32 cellular contexts compared by ENCODE assay signal in the genomic region with DNA sequence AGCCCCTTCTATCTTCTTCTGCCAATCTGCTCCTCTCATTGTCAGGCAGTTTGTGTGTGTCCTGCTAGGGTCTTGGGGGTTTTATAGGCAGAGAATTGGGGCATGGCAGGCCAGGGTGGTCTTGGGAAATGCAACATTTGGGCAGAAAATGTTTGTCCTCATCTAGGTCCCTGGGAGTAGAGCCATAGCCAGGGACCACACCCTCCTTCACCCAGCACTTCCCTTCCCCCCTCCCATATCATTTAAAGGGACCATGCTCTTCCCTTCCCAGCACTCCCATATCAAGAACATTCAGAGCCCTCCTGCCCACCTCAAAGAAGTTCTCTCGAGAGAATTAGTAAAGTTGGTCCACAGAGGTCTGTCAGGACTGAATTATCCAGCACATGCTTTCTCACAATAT. TPM values are rescaled to one million over a fixed set of nuclear protein-coding genes. Genes with fewer than 3 reads are reported as not detected.
"Had no signal": no experiment of that assay in that cellular context is flagged by ENCODE, and none has a peak within 500 bp of the region (broad histone marks: within the 10 kb centered on the region; RNA-seq: fewer than 3 reads in every experiment).

No MANE protein-coding gene starts in this region.

- H3K4me2 ChIP-seq: PC-9 had no signal

- H3K27ac ChIP-seq: ascending aorta, body of pancreas, breast epithelium, PC-9, RWPE1, SJCRH30, SK-N-MC had no signal

- FAIRE-seq: RCC 7860, TTC549 had no signal

- DNase-seq: activated CD4-positive, alpha-beta T cell treated with anti-CD3 and anti-CD28 coated beads, Interleukin-2, amount 10 ng/mL, durations not matched to agents 24 days and 14 days; activated CD4-positive, alpha-beta T cell treated with anti-CD3 and anti-CD28 coated beads, Interleukin-2, amount 50 U/mL, for 4 hours; activated CD8-positive, alpha-beta T cell treated with anti-CD3 and anti-CD28 coated beads for 36 hours; activated gamma-delta T cell; activated naive CD4-positive, alpha-beta T cell treated with Interleukin-2 at 50 U/mL for 16 hours; activated naive CD8-positive, alpha-beta T cell treated with anti-CD3 and anti-CD28 coated beads, Interleukin-2, amount 10 ng/mL, durations not matched to agents 7 days and 5 days; activated T-cell treated with anti-CD3 and anti-CD28 coated beads, Interleukin-2, amount 50 U/mL, for 24 hours; amygdala; body of pancreas; MG63; NCI-H1048; NCI-H1105 treated with DMSO at 0.1 percent for 48 hours; NCI-H1436; NCI-H1694; NCI-H1930; NCI-H2081 treated with DMSO at 0.1 percent for 48 hours; NCI-H226; NCI-H446 treated with DMSO at 0.1 percent for 48 hours; NCI-H524 treated with DMSO at 0.1 percent for 48 hours; PC-9; SHP77; SJCRH30; T1000 had no signal

- H3K27me3 ChIP-seq: ascending aorta, body of pancreas, breast epithelium, SJCRH30 had no signal

- H3K9me3 Mint-ChIP-seq: activated CD4-positive, alpha-beta T cell treated with anti-CD3 and anti-CD28 coated beads, Interleukin-2, amount 10 ng/mL, durations not matched to agents 24 days and 14 days; activated CD8-positive, alpha-beta T cell treated with anti-CD3 and anti-CD28 coated beads for 36 hours; activated naive CD4-positive, alpha-beta T cell treated with anti-CD3 and anti-CD28 coated beads, Interleukin-2, amount 50 U/mL, for 24 hours; activated naive CD8-positive, alpha-beta T cell treated with anti-CD3 and anti-CD28 coated beads, Interleukin-2, amount 10 ng/mL, durations not matched to agents 7 days and 5 days; activated T-cell treated with anti-CD3 and anti-CD28 coated beads, Interleukin-2, amount 50 U/mL, for 24 hours; activated T-helper 2 cell treated with anti-CD3 and anti-CD28 coated beads, Interferon-gamma antibody, Interleukin-2, Interleukin-4, amounts not matched to agents 10 μg/mL and 5 μg/mL and 100 μg/mL, durations not matched to agents 14 hours and 24 hours and 36 hours had no signal

- H3K9me3 ChIP-seq: ascending aorta, body of pancreas, breast epithelium, MG63, SJCRH30 had no signal

- H3K27ac Mint-ChIP-seq: activated CD4-positive, alpha-beta T cell treated with anti-CD3 and anti-CD28 coated beads, Interleukin-2, amount 10 ng/mL, durations not matched to agents 24 days and 14 days; activated CD8-positive, alpha-beta T cell treated with anti-CD3 and anti-CD28 coated beads for 36 hours; activated naive CD4-positive, alpha-beta T cell treated with anti-CD3 and anti-CD28 coated beads, Interleukin-2, amount 50 U/mL, for 24 hours; activated naive CD8-positive, alpha-beta T cell treated with anti-CD3 and anti-CD28 coated beads, Interleukin-2, amount 10 ng/mL, durations not matched to agents 7 days and 5 days; activated T-cell treated with anti-CD3 and anti-CD28 coated beads, Interleukin-2, amount 50 U/mL, for 24 hours; activated T-helper 2 cell treated with anti-CD3 and anti-CD28 coated beads, Interferon-gamma antibody, Interleukin-2, Interleukin-4, amounts not matched to agents 10 μg/mL and 5 μg/mL and 100 μg/mL, durations not matched to agents 14 hours and 24 hours and 36 hours had no signal

- H3K36me3 Mint-ChIP-seq: activated naive CD4-positive, alpha-beta T cell treated with anti-CD3 and anti-CD28 coated beads, Interleukin-2, amount 50 U/mL, for 24 hours; activated naive CD8-positive, alpha-beta T cell treated with anti-CD3 and anti-CD28 coated beads, Interleukin-2, amount 10 ng/mL, durations not matched to agents 7 days and 5 days had no signal

- H3K4me1 Mint-ChIP-seq: activated CD4-positive, alpha-beta T cell treated with anti-CD3 and anti-CD28 coated beads, Interleukin-2, amount 10 ng/mL, durations not matched to agents 24 days and 14 days; activated naive CD4-positive, alpha-beta T cell treated with anti-CD3 and anti-CD28 coated beads, Interleukin-2, amount 50 U/mL, for 24 hours; activated naive CD8-positive, alpha-beta T cell treated with anti-CD3 and anti-CD28 coated beads, Interleukin-2, amount 10 ng/mL, durations not matched to agents 7 days and 5 days had no signal

- H3K4me3 Mint-ChIP-seq: activated CD4-positive, alpha-beta T cell treated with anti-CD3 and anti-CD28 coated beads, Interleukin-2, amount 10 ng/mL, durations not matched to agents 24 days and 14 days; activated CD8-positive, alpha-beta T cell treated with anti-CD3 and anti-CD28 coated beads for 36 hours; activated naive CD4-positive, alpha-beta T cell treated with anti-CD3 and anti-CD28 coated beads, Interleukin-2, amount 50 U/mL, for 24 hours; activated naive CD8-positive, alpha-beta T cell treated with anti-CD3 and anti-CD28 coated beads, Interleukin-2, amount 10 ng/mL, durations not matched to agents 7 days and 5 days; activated T-cell treated with anti-CD3 and anti-CD28 coated beads, Interleukin-2, amount 50 U/mL, for 24 hours had no signal

- H2AFZ ChIP-seq: PC-9 had no signal

- H3K4me1 ChIP-seq: ascending aorta, breast epithelium had no signal

- H3K4me3 ChIP-seq: ascending aorta, body of pancreas, breast epithelium, MG63, PC-9, SJCRH30, SK-N-MC had no signal

- H3K36me3 ChIP-seq: ascending aorta, breast epithelium, MG63, SJCRH30 had no signal

RNA-seq across cellular contexts. Expression of gene ZNF697, which starts 41.7 kb away (rescaled TPM):
- total RNA-seq: OCI-LY7 had no signal
